ENCODE assay signal across 1 cellular context in genomic region chr19:3721131-3721899, GRCh38.
TF ChIP-seq lines count a peak whose summit lies in the region.

No MANE protein-coding gene starts in this region.

TF ChIP-seq in HepG2, 621 proteins besides CTCF, POLR2A, EP300 and RAD21 (continued from another document and continues in another):
- no peak for TF ChIP-seq KAT7 (CRISPR knock-in tag; IDR thresholded peaks at IDR 0.05; ENCODE audit: borderline replicate concordance)
- no peak for TF ChIP-seq CBX5 (CRISPR knock-in tag; IDR thresholded peaks at IDR 0.05; ENCODE audit: borderline replicate concordance)
- TF ChIP-seq PPARG (CRISPR knock-in tag; conservative IDR thresholded peaks at IDR 0.05), result no peak
- TF ChIP-seq FOXC1 (CRISPR knock-in tag; IDR thresholded peaks at IDR 0.05; ENCODE audit: borderline replicate concordance), result peak; percentile 78
- TF ChIP-seq ZBTB21 (CRISPR knock-in tag; IDR thresholded peaks at IDR 0.05), result no peak
- TF ChIP-seq PHF21A (CRISPR knock-in tag; IDR thresholded peaks at IDR 0.05), result no peak
- no peak for TF ChIP-seq MXD4 (CRISPR knock-in tag; IDR thresholded peaks at IDR 0.05)
- TF ChIP-seq DZIP1 (CRISPR knock-in tag; IDR thresholded peaks at IDR 0.05), result no peak
- TF ChIP-seq RXRA (CRISPR knock-in tag; IDR thresholded peaks at IDR 0.05), result peak; percentile 64
- TF ChIP-seq TOE1 (CRISPR knock-in tag; IDR thresholded peaks at IDR 0.05), result no peak
- TF ChIP-seq DPF2 (CRISPR knock-in tag; IDR thresholded peaks at IDR 0.05; ENCODE audit: borderline replicate concordance, low read depth), result no peak
- TF ChIP-seq ZNF652 (CRISPR knock-in tag; IDR thresholded peaks at IDR 0.05; ENCODE audit: borderline replicate concordance, low read depth), result no peak; the same call in 1 of the 2 replicates
- no peak for TF ChIP-seq ZFP90 (CRISPR knock-in tag; IDR thresholded peaks at IDR 0.05; ENCODE audit: borderline replicate concordance)
- TF ChIP-seq ZNF460 (CRISPR knock-in tag; IDR thresholded peaks at IDR 0.05; ENCODE audit: borderline replicate concordance), result no peak; the same call in 1 of the 2 replicates
- TF ChIP-seq RFXAP (CRISPR knock-in tag; IDR thresholded peaks at IDR 0.05; ENCODE audit: borderline replicate concordance), result 0 out of 2 replicates have a peak, but pooled peaks have one; percentile 60
- TF ChIP-seq ZNF142 (CRISPR knock-in tag; IDR thresholded peaks at IDR 0.05), result no peak
- TF ChIP-seq PBX2 (CRISPR knock-in tag; IDR thresholded peaks at IDR 0.05), result no peak
- no peak for TF ChIP-seq RARA (CRISPR knock-in tag; IDR thresholded peaks at IDR 0.05)
- no peak for TF ChIP-seq STAT6 (CRISPR knock-in tag; IDR thresholded peaks at IDR 0.05; ENCODE audit: borderline replicate concordance)
- TF ChIP-seq SMC3 (IDR thresholded peaks at IDR 0.05; ENCODE audit: low read length), result no peak
- no peak for TF ChIP-seq ASH2L (IDR thresholded peaks at IDR 0.05; ENCODE audit: insufficient read length, low read depth, low read length)
- no peak for TF ChIP-seq ZBTB46 (CRISPR knock-in tag; IDR thresholded peaks at IDR 0.05; ENCODE audit: borderline replicate concordance)
- no peak for TF ChIP-seq ZNF230 (CRISPR knock-in tag; IDR thresholded peaks at IDR 0.05)
- TF ChIP-seq HNRNPK (IDR thresholded peaks at IDR 0.05; ENCODE audit: low read depth, low read length, poor library complexity, severe bottlenecking), result peak; percentile 54
- TF ChIP-seq ARNTL (CRISPR knock-in tag; IDR thresholded peaks at IDR 0.05), result no peak
- no peak for TF ChIP-seq PHF20 (CRISPR knock-in tag; IDR thresholded peaks at IDR 0.05)
- TF ChIP-seq TARDBP (CRISPR knock-in tag; IDR thresholded peaks at IDR 0.05), result 0 out of 2 replicates have a peak, but pooled peaks have one; percentile 65
- no peak for TF ChIP-seq ATF3 (CRISPR knock-in tag; IDR thresholded peaks at IDR 0.05)
- no peak for TF ChIP-seq ZNF646 (CRISPR knock-in tag; IDR thresholded peaks at IDR 0.05)
- no peak for TF ChIP-seq SIX1 (CRISPR knock-in tag; IDR thresholded peaks at IDR 0.05; ENCODE audit: borderline replicate concordance)
- no peak for TF ChIP-seq HOXA7 (CRISPR knock-in tag; IDR thresholded peaks at IDR 0.05)
- no peak for TF ChIP-seq BCL3 (CRISPR knock-in tag; IDR thresholded peaks at IDR 0.05)
- no peak for TF ChIP-seq CC2D1A (CRISPR knock-in tag; IDR thresholded peaks at IDR 0.05)
- no peak for TF ChIP-seq TCF7 (IDR thresholded peaks at IDR 0.05; ENCODE audit: low read depth)
- no peak for TF ChIP-seq MXD1 (CRISPR knock-in tag; IDR thresholded peaks at IDR 0.05)
- 0 out of 2 replicates have a peak, but pooled peaks have one; percentile 21 for TF ChIP-seq POGZ (CRISPR knock-in tag; IDR thresholded peaks at IDR 0.05)
